2 cellular contexts compared by ENCODE assay signal in genomic region chr20:38873050-38873581, GRCh38.
TF ChIP-seq lines count a peak whose summit lies in the region.

No MANE protein-coding gene starts in this region.

TF ChIP-seq in liver, 16 proteins besides CTCF, POLR2A, EP300 and RAD21 (continued from another document):
- TF ChIP-seq REST (IDR thresholded peaks at IDR 0.05) (no peak), HNF4A (conservative IDR thresholded peaks at IDR 0.05) (no peak)

TF ChIP-seq in HepG2, 621 proteins besides CTCF, POLR2A, EP300 and RAD21 (continued from another document):
- TF ChIP-seq STAT6 (CRISPR knock-in tag; IDR thresholded peaks at IDR 0.05; ENCODE audit: borderline replicate concordance) (no peak), CREB3 (CRISPR knock-in tag; IDR thresholded peaks at IDR 0.05) (no peak)
